ENCODE assay signal across 26 cellular contexts in genomic region chr12:111818340-111818739, GRCh38.
"Had no signal": no experiment of that assay in that cellular context is flagged by ENCODE, and none has a peak within 500 bp of the region (broad histone marks: within the 10 kb centered on the region; RNA-seq: fewer than 3 reads in every experiment).

No MANE protein-coding gene starts in this region.

- H3K9me3 ChIP-seq: esophagus muscularis mucosa, gastroesophageal sphincter had no signal

- H3K27ac Mint-ChIP-seq: activated CD8-positive, alpha-beta T cell treated with anti-CD3 and anti-CD28 coated beads for 36 hours; activated naive CD8-positive, alpha-beta T cell; activated T-helper 17 cell treated with anti-CD3 and anti-CD28 coated beads, Interleukin-2, amount 50 U/mL, for 72 hours; effector memory CD8-positive, alpha-beta T cell; WTC11 had no signal

- H3K9me3 Mint-ChIP-seq: activated CD8-positive, alpha-beta T cell treated with anti-CD3 and anti-CD28 coated beads for 36 hours; activated T-cell treated with anti-CD3 and anti-CD28 coated beads, Interleukin-2, amount 50 U/mL, for 4 hours; activated T-helper 17 cell treated with anti-CD3 and anti-CD28 coated beads, Interleukin-2, amount 50 U/mL, for 72 hours; central memory CD8-positive, alpha-beta T cell; effector memory CD8-positive, alpha-beta T cell had no signal

- H3K36me3 ChIP-seq: brain microvascular endothelial cell, esophagus muscularis mucosa, gastroesophageal sphincter had no signal

- H3K27ac ChIP-seq: brain microvascular endothelial cell, esophagus muscularis mucosa, gastroesophageal sphincter had no signal

- H3K36me3 Mint-ChIP-seq: activated naive CD8-positive, alpha-beta T cell had no signal

- DNase-seq: activated CD4-positive, alpha-beta T cell treated with anti-CD3 and anti-CD28 coated beads for 1 hour; activated CD4-positive, alpha-beta T cell treated with anti-CD3 and anti-CD28 coated beads for 4 hours; activated CD4-positive, alpha-beta T cell treated with anti-CD3 and anti-CD28 coated beads, Interleukin-2, amount 50 U/mL, for 1 hour; activated CD4-positive, alpha-beta T cell treated with anti-CD3 and anti-CD28 coated beads, Interleukin-2, amount 50 U/mL, for 48 hours; activated CD8-positive, alpha-beta memory T cell treated with anti-CD3 and anti-CD28 coated beads for 24 hours; activated CD8-positive, alpha-beta T cell treated with anti-CD3 and anti-CD28 coated beads for 36 hours; activated effector memory CD4-positive, alpha-beta T cell treated with Interleukin-2 at 50 U/mL for 16 hours; activated gamma-delta T cell treated with Interleukin-2 at 50 U/mL for 16 hours; activated naive CD4-positive, alpha-beta T cell treated with anti-CD3 and anti-CD28 coated beads, Interleukin-2, amount 50 U/mL, for 16 hours; activated naive CD4-positive, alpha-beta T cell treated with Interleukin-2 at 50 U/mL for 16 hours; activated T-cell treated with anti-CD3 and anti-CD28 coated beads, Interleukin-2, amount 50 U/mL, for 4 hours; anterior cingulate cortex; brain microvascular endothelial cell; cortex of kidney; dermis blood vessel endothelial cell; effector CD4-positive, alpha-beta T cell; effector memory CD8-positive, alpha-beta T cell; erythroblast; foreskin melanocyte; T-helper 2 cell had no signal

- H3K27me3 ChIP-seq: esophagus muscularis mucosa, gastroesophageal sphincter had no signal

- H3K4me3 ChIP-seq: esophagus muscularis mucosa, gastroesophageal sphincter had no signal

- H3K4me3 Mint-ChIP-seq: activated CD8-positive, alpha-beta T cell treated with anti-CD3 and anti-CD28 coated beads for 36 hours; activated naive CD8-positive, alpha-beta T cell; activated T-cell treated with anti-CD3 and anti-CD28 coated beads, Interleukin-2, amount 50 U/mL, for 4 hours; activated T-helper 17 cell treated with anti-CD3 and anti-CD28 coated beads, Interleukin-2, amount 50 U/mL, for 72 hours; central memory CD8-positive, alpha-beta T cell; effector memory CD8-positive, alpha-beta T cell; WTC11 had no signal
